8 cellular contexts compared by ENCODE assay signal in the genomic region with DNA sequence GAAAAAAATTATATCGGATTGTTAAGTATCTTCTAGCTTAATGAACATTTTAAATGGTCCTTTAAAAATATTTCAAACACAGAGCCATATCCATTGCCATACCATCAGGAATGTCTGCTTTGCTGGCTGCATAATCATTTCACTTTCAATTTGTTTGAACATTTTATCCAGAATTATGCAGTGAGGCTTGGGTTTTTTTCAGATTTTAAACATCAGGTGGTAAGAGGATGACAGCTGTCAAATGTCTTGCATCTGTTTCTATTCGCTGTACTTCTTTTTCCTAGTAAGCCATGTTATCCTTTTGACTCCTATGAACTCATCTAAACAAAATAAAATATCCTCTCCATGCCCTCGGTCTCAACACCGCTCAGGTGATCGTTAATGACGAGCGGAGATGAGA. TPM values are rescaled to one million over a fixed set of nuclear protein-coding genes. Genes with fewer than 3 reads are reported as not detected.
DNase-seq lines count a peak whose midpoint lies in the region; ATAC-seq and TF ChIP-seq lines count a peak whose summit lies in the region.

No MANE protein-coding gene starts in this region.

- H3K9me3 ChIP-seq in heart left ventricle (no peaks in the 10 kb centered on the region), adrenal gland (replicated peaks in 1 of 3) (no peaks in the 10 kb centered on the region), lower lobe of right lung (no peaks in the 10 kb centered on the region), uterus (no peaks in the 10 kb centered on the region)

- H3K4me1 ChIP-seq in heart left ventricle (peaks cover 0 to 28% (median 15%) of the 10 kb centered on the region in 12 donors), adrenal gland (replicated peaks in 1 of 2) (peaks cover 19 to 30% of the 10 kb centered on the region in 2 donors), lower lobe of right lung (peaks cover 34% of the 10 kb centered on the region), uterus (no peaks in the 10 kb centered on the region)

- DNase-seq in heart left ventricle, result no peak
- DNase-seq in left ventricle myocardium superior, result no peak
- no peak for DNase-seq in adrenal gland
- no peak for DNase-seq in lower lobe of right lung
- no peak for DNase-seq in uterus
- DNase-seq in DMS114 treated with DMSO at 0.1 percent for 48 hours (lab: John Stamatoyannopoulos, UW; ENCODE audit: unreplicated experiment), result no peak

- TF ChIP-seq POLR2A in heart left ventricle (IDR thresholded peaks at IDR 0.05) (no peak), adrenal gland (IDR thresholded peaks at IDR 0.05) (no peak), uterus (IDR thresholded peaks at IDR 0.05) (no peak)

- H3K36me3 ChIP-seq in heart left ventricle, result no peaks in the 10 kb centered on the region
- H3K36me3 ChIP-seq in adrenal gland (replicated peaks in 1 of 2), result no peaks in the 10 kb centered on the region
- no peaks in the 10 kb centered on the region for H3K36me3 ChIP-seq in lower lobe of right lung
- no peaks in the 10 kb centered on the region for H3K36me3 ChIP-seq in uterus

- intact Hi-C loops in heart left ventricle (cut with DNase I) (loop anchor here in 3 of 10 donors (5.0 to 10.0 kb wide), 3 partner anchors 89 to 269 kb away; a partner anchor contains a TSS), left ventricle myocardium superior (cut with micrococcal nuclease) (no loop called here), adrenal gland (cut with DNase I) (no loop called here), lower lobe of right lung (cut with DNase I) (no loop called here), uterus (cut with DNase I; ENCODE audit: low total_unique reads) (no loop called here)

- H3K4me3 ChIP-seq in heart left ventricle (peak overlapping the region; percentile 68 to 98 (median 86)), adrenal gland (peak overlapping the region in 2 of 4 donors; percentile 79 to 90), lower lobe of right lung (peak overlapping the region; percentile 90), uterus (peak overlapping the region; percentile 84 to 87)

- no peak for TF ChIP-seq CTCF in heart left ventricle (IDR thresholded peaks at IDR 0.05)
- TF ChIP-seq CTCF in adrenal gland (IDR thresholded peaks at IDR 0.05), result no peak
- no peak for TF ChIP-seq CTCF in lower lobe of right lung (IDR thresholded peaks at IDR 0.05)
- no peak for TF ChIP-seq CTCF in uterus (IDR thresholded peaks at IDR 0.05)

- no peaks in the 10 kb centered on the region for H3K27me3 ChIP-seq in heart left ventricle
- H3K27me3 ChIP-seq in adrenal gland, result no peaks in the 10 kb centered on the region
- no peaks in the 10 kb centered on the region for H3K27me3 ChIP-seq in lower lobe of right lung (ENCODE audit: low read depth)
- no peaks in the 10 kb centered on the region for H3K27me3 ChIP-seq in uterus

- ATAC-seq in heart left ventricle, result no peak
- no peak for ATAC-seq in left ventricle myocardium superior
- no peak for ATAC-seq in lower lobe of right lung
- ATAC-seq in GM21737 (IDR thresholded peaks at IDR 0.05; ENCODE audit: unreplicated experiment), result no peak
- ATAC-seq in HG02981 (IDR thresholded peaks at IDR 0.05; ENCODE audit: unreplicated experiment), result no peak

- H3K27ac ChIP-seq in heart left ventricle, result peak overlapping the region in 8 of 12 donors; percentile 32 to 89 (median 78)
- H3K27ac ChIP-seq in adrenal gland, result peak overlapping the region in 3 of 5 donors; percentile 87 to 91 (median 90)
- peak overlapping the region; percentile 87 for H3K27ac ChIP-seq in lower lobe of right lung
- H3K27ac ChIP-seq in uterus, result peak overlapping the region; percentile 90 to 91

- 6 to 10% (median 7%) methylated on average over 7 of the region's 7 CpGs for WGBS in heart left ventricle, 4 donors
- 4 to 10% (median 5%) methylated on average over 7 of the region's 7 CpGs for WGBS in adrenal gland, 4 donors

RNA-seq across cellular contexts. Expression of a gene that starts 0.8 kb away (rescaled TPM):
- total RNA-seq in heart left ventricle, result 10 to 100 TPM; 21.0 to 31.2 (median 24.3) TPM
- polyA plus RNA-seq in heart left ventricle, result 10 to 100 TPM in 1 of 2 donors, 1 to 10 TPM in 1; 5.3 to 19.9 TPM
- total RNA-seq in left ventricle myocardium superior, result 23.3 TPM
- total RNA-seq in adrenal gland, result 100 to 1,000 TPM in 1 of 8 donors, 10 to 100 TPM in 7; 32.5 to 137 (median 52.6) TPM
- 10 to 100 TPM; 13.0 to 96.5 (median 16.0) TPM for polyA plus RNA-seq in adrenal gland
- 50.2 TPM for total RNA-seq in lower lobe of right lung
- total RNA-seq in uterus, result 100 to 1,000 TPM in 1 of 4 donors, 10 to 100 TPM in 3; 54.7 to 166 (median 77.6) TPM

RNA-seq across cellular contexts. Expression of a gene that starts 41.4 kb away (rescaled TPM):
- total RNA-seq in heart left ventricle, result 1 to 10 TPM in 1 of 9 donors, under 1 TPM in 3, not detected in 5; 0.08 to 2.9 (median 0.25) TPM
- polyA plus RNA-seq in heart left ventricle, result under 1 TPM; 0.08 to 0.18 TPM
- 0.12 TPM for total RNA-seq in left ventricle myocardium superior
- total RNA-seq in adrenal gland, result under 1 TPM in 6 of 8 donors, not detected in 2; under 0.01 to 0.30 (median 0.11) TPM
- 1 to 10 TPM in 1 of 3 donors, under 1 TPM in 2; under 0.01 to 1.1 (median 0.16) TPM for polyA plus RNA-seq in adrenal gland
- total RNA-seq in lower lobe of right lung, result 1.0 TPM
- under 1 TPM in 1 of 4 donors, not detected in 3; 0.21 TPM for total RNA-seq in uterus
